In the genomic region with DNA sequence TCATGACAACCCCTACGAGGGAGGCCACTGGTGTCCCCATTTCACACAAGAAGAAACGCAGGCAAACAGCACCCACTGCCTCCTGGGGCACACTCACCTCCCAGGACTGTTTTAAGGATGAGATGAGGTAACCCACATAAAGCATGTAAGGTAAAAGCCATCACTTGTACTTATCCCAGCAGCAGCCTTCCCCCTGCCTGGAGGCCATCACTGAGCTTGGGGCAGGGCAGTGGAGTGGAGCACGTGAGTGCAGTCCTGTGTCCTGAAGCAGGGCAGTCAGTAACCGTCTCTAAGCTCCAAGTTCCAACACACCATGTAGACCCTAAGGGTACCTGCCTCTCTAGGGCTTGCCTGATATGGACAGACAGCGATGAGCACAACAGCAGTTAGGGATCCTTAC, we compare ENCODE assay signal across 10 cellular contexts. TPM values are rescaled to one million over a fixed set of nuclear protein-coding genes. Genes with fewer than 3 reads are reported as not detected.
A peak's percentile ranks its signal among the peaks of the same experiment; 100 is the strongest.
DNase-seq lines count a peak whose midpoint lies in the region; ATAC-seq, FAIRE-seq and TF ChIP-seq lines count a peak whose summit lies in the region.
"Had no signal": no experiment of that assay in that cellular context is flagged by ENCODE, and none has a peak within 500 bp of the region (broad histone marks: within the 10 kb centered on the region; RNA-seq: fewer than 3 reads in every experiment).

No MANE protein-coding gene starts in this region.

- no peak overlapping the region for H3K27ac ChIP-seq in HepG2 (ENCODE audit: extremely low read length, insufficient read depth, low read length)
- no peak overlapping the region for H3K27ac ChIP-seq in right lobe of liver

- WGBS in HepG2 (ENCODE audit: low lambda C conversion rate), result 73% methylated on average over 4 of the region's 5 CpGs
- 93% methylated on average over 3 of the region's 5 CpGs for WGBS in right lobe of liver (ENCODE audit: insufficient coverage, low coverage, low lambda C conversion rate, missing lambda C conversion rate)

- H3K4me3 ChIP-seq in HepG2 (replicated peaks in 1 of 3; ENCODE audit: insufficient read depth in 1 of 3, low read depth in 2 of 3, low read length in 3 of 3) (peak overlapping the region in 2 of 3 experiments; percentile 4 to 79; a peak in 3 of 6 replicates), right lobe of liver (no peak overlapping the region)

- peak overlapping the region in 1 of 2 donors; percentile 22 for H3K27ac Mint-ChIP-seq in T-cell
- H3K27ac Mint-ChIP-seq in glutamatergic neuron (ENCODE audit: unreplicated experiment), result no peak overlapping the region
- H3K27ac Mint-ChIP-seq: CD14-positive monocyte had no signal

- H3K4me1 Mint-ChIP-seq in T-cell (peaks cover 0 to 35% (median 22%) of the 10 kb centered on the region in 3 donors), glutamatergic neuron (ENCODE audit: low read depth, unreplicated experiment) (peaks cover 5% of the 10 kb centered on the region)

- H3K27me3 ChIP-seq in HepG2 (ENCODE audit: control insufficient read depth in 1 of 2, insufficient read depth in 2 of 2, low read length in 2 of 2), result no peaks in the 10 kb centered on the region
- H3K27me3 ChIP-seq in right lobe of liver, result no peaks in the 10 kb centered on the region

- TF ChIP-seq EP300 in HepG2 (IDR thresholded peaks at IDR 0.05; ENCODE audit: low read depth in 2 of 2, low read length in 2 of 2) (no peak), HepG2 (CRISPR knock-in tag; IDR thresholded peaks at IDR 0.05; ENCODE audit: borderline replicate concordance) (no peak)

- H3K4me2 ChIP-seq in HepG2 (ENCODE audit: low read depth, low read length), result peak overlapping the region; percentile 57

- H4K20me1 ChIP-seq in HepG2 (ENCODE audit: insufficient read depth, low read length), result peaks cover 6% of the 10 kb centered on the region; the same call in 1 of the 2 replicates

- no peak for TF ChIP-seq RAD21 in HepG2 (CRISPR knock-in tag; IDR thresholded peaks at IDR 0.05)

- H3K27me3 Mint-ChIP-seq in T-cell (no peaks in the 10 kb centered on the region), glutamatergic neuron (ENCODE audit: unreplicated experiment) (no peaks in the 10 kb centered on the region)

- no peaks in the 10 kb centered on the region for H3K9me3 ChIP-seq in HepG2 (ENCODE audit: low read length)
- H3K9me3 ChIP-seq in right lobe of liver, result no peaks in the 10 kb centered on the region

- peak overlapping the region; percentile 65 to 78 (median 73) for H3K4me3 Mint-ChIP-seq in T-cell
- H3K4me3 Mint-ChIP-seq in glutamatergic neuron (ENCODE audit: unreplicated experiment), result peak overlapping the region; percentile 30

- no peaks in the 10 kb centered on the region for H3K9me3 Mint-ChIP-seq in T-cell
- peaks cover 5% of the 10 kb centered on the region for H3K9me3 Mint-ChIP-seq in glutamatergic neuron (ENCODE audit: unreplicated experiment)

- DNase-seq in HepG2 (ENCODE audit: low spot score) (no peak), right lobe of liver (no peak), T-cell (no peak), glutamatergic neuron (no peak), NCI-H1436 treated with DMSO at 0.1 percent for 48 hours (lab: John Stamatoyannopoulos, UW) (no peak), HCEC 1CT (no peak), D721Med (ENCODE audit: insufficient read length, low spot score) (no peak)
- DNase-seq: NCI-H2081 treated with DMSO at 0.1 percent for 48 hours had no signal

- H3K79me2 ChIP-seq in HepG2 (ENCODE audit: insufficient read depth, low read length), result peaks cover 50% of the 10 kb centered on the region

- H2AFZ ChIP-seq in HepG2 (ENCODE audit: low read length), result no peak overlapping the region

- intact Hi-C loops in HepG2 (cut with micrococcal nuclease; ENCODE audit: unreplicated experiment) (no loop called here), right lobe of liver (cut with DNase I) (no loop called here)

- FAIRE-seq in HepG2 (lab: Jason Lieb, UNC) (no peak), D721Med (lab: Jason Lieb, UNC) (no peak)

- peak overlapping the region; percentile 25; the same call in 1 of the 2 replicates for H3K9ac ChIP-seq in HepG2 (ENCODE audit: insufficient read depth, low read depth, low read length)

- POLR2A ChIA-PET in HepG2 (lab: Yijun Ruan, JAX) (no interaction called here), T-cell (lab: Charles Lee) (no interaction called here)

- peaks cover 25% of the 10 kb centered on the region for H3K4me1 ChIP-seq in HepG2 (ENCODE audit: insufficient read depth, low read length)
- peaks cover 0 to 19% (median 8%) of the 10 kb centered on the region in 4 donors for H3K4me1 ChIP-seq in right lobe of liver

- BruUV-seq in HepG2 (replicated peaks; lab: Mats Ljungman, UMichigan), result TSS peak; percentile 88

- CTCF ChIA-PET in HepG2 (lab: Yijun Ruan, JAX; ENCODE audit: low intra/inter-chr PET ratio, low total read pairs), result no interaction called here
- CTCF ChIA-PET in T-cell (lab: Charles Lee), result no interaction called here

- peaks cover 6% of the 10 kb centered on the region for H3K36me3 Mint-ChIP-seq in T-cell
- H3K36me3 Mint-ChIP-seq in glutamatergic neuron (ENCODE audit: unreplicated experiment), result no peaks in the 10 kb centered on the region

- TF ChIP-seq POLR2A in HepG2 (IDR thresholded peaks at IDR 0.05; ENCODE audit: insufficient read depth in 1 of 2, low read depth in 2 of 2, low read length in 2 of 2) (no peak), right lobe of liver (IDR thresholded peaks at IDR 0.05) (no peak)

- TF ChIP-seq CTCF in HepG2 (CRISPR knock-in tag; IDR thresholded peaks at IDR 0.05) (no peak), right lobe of liver (IDR thresholded peaks at IDR 0.05) (no peak), glutamatergic neuron (IDR thresholded peaks at IDR 0.05; ENCODE audit: partially characterized antibody, unreplicated experiment) (no peak), D721Med (IDR thresholded peaks at IDR 0.05; ENCODE audit: insufficient read depth, missing control alignments) (no peak)

- ATAC-seq in HepG2 (no peak), right lobe of liver (no peak), T-cell (replicated peaks in 1 of 4) (no peak), HG03280 (IDR thresholded peaks at IDR 0.05; ENCODE audit: unreplicated experiment) (no peak)

- in situ Hi-C loops in HepG2 (cut with HindIII; ENCODE audit: extremely low pct_ligation_motif_present, low pct_unique_long_range_greater_than_20kb), result no loop called here

- peaks cover 0 to 3% of the 10 kb centered on the region in 2 experiments; a peak in 1 of 5 replicates for H3K36me3 ChIP-seq in HepG2 (replicated peaks in 1 of 2; ENCODE audit: control insufficient read depth in 1 of 2, insufficient read depth in 2 of 2, low read length in 2 of 2)
- peaks cover 0 to 4% (median under 1%) of the 10 kb centered on the region in 4 donors for H3K36me3 ChIP-seq in right lobe of liver

RNA-seq across cellular contexts. Expression of a gene that starts 1.7 kb away (rescaled TPM):
- total RNA-seq in HepG2 (2016; rRNA removed; fragmentation: Illumina TruSeq; extraction: Trizol), result 25.7 and 52.2 TPM in 2 replicates
- 59.1 and 64.2 TPM in 2 replicates for total RNA-seq in HepG2 (2016; cell fraction: cytosol; rRNA removed; fragmentation: Illumina TruSeq; extraction: Trizol; ENCODE audit: low read depth)
- total RNA-seq in HepG2 (2016; cell fraction: insoluble cytoplasmic fraction; rRNA removed; fragmentation: Illumina TruSeq; extraction: Trizol), result 20.9 and 52.7 TPM in 2 replicates
- total RNA-seq in HepG2 (2016; cell fraction: membrane; rRNA removed; fragmentation: Illumina TruSeq; extraction: Trizol), result 57.6 and 66.6 TPM in 2 replicates
- 72.5 and 80.9 TPM in 2 replicates for total RNA-seq in HepG2 (2016; cell fraction: nucleus; rRNA removed; fragmentation: Illumina TruSeq; extraction: Trizol)
- polyA plus RNA-seq in HepG2 (2011; rRNA removed), result 23.2 and 25.3 TPM in 2 replicates
- polyA plus RNA-seq in HepG2 (2011; cell fraction: cytosol; rRNA removed), result 4.8 and 9.4 TPM in 2 replicates
- polyA plus RNA-seq in HepG2 (2011; cell fraction: nucleus; rRNA removed), result 134 and 225 TPM in 2 replicates
- 14.9 and 21.3 TPM in 2 replicates for polyA plus RNA-seq in HepG2 (2012)
- 4.1 and 5.2 TPM in 2 replicates for polyA plus RNA-seq in HepG2 (2016; cell fraction: cytosol; fragmentation: Illumina TruSeq; extraction: Trizol; ENCODE audit: low read depth)
- 21.3 and 29.5 TPM in 2 replicates for polyA plus RNA-seq in HepG2 (2016; cell fraction: insoluble cytoplasmic fraction; fragmentation: Illumina TruSeq; extraction: Trizol; ENCODE audit: low read depth)
- 11.4 and 13.7 TPM in 2 replicates for polyA plus RNA-seq in HepG2 (2016; cell fraction: membrane; fragmentation: Illumina TruSeq; extraction: Trizol; ENCODE audit: low read depth)
- 185 and 194 TPM in 2 replicates for polyA plus RNA-seq in HepG2 (2016; cell fraction: nucleus; fragmentation: Illumina TruSeq; extraction: Trizol; ENCODE audit: insufficient read depth, low read depth)
- polyA minus RNA-seq in HepG2 (2011; rRNA and poly(A)+ RNA removed; ENCODE audit: low replicate concordance), result 104 and 245 TPM in 2 replicates
- polyA minus RNA-seq in HepG2 (2011; cell fraction: cytosol; rRNA and poly(A)+ RNA removed), result 12.9 and 22.7 TPM in 2 replicates
- polyA minus RNA-seq in HepG2 (2011; cell fraction: nucleus; rRNA and poly(A)+ RNA removed), result 79.4 and 111 TPM in 2 replicates
- 10 to 100 TPM; 13.6 to 34.0 (median 22.7) TPM for total RNA-seq in right lobe of liver
- 10 to 100 TPM; 43.6 to 70.4 (median 66.1) TPM for total RNA-seq in T-cell
- 38.6 TPM for total RNA-seq in glutamatergic neuron (ENCODE audit: unreplicated experiment)

RNA-seq across cellular contexts. Expression of a gene that starts 2.0 kb away (rescaled TPM):
- total RNA-seq in HepG2 (2016; rRNA removed; fragmentation: Illumina TruSeq; extraction: Trizol), result 38.3 and 42.9 TPM in 2 replicates
- 129 and 144 TPM in 2 replicates for total RNA-seq in HepG2 (2016; cell fraction: cytosol; rRNA removed; fragmentation: Illumina TruSeq; extraction: Trizol; ENCODE audit: low read depth)
- 34.3 and 45.4 TPM in 2 replicates for total RNA-seq in HepG2 (2016; cell fraction: insoluble cytoplasmic fraction; rRNA removed; fragmentation: Illumina TruSeq; extraction: Trizol)
- total RNA-seq in HepG2 (2016; cell fraction: membrane; rRNA removed; fragmentation: Illumina TruSeq; extraction: Trizol), result 94.5 and 107 TPM in 2 replicates
- total RNA-seq in HepG2 (2016; cell fraction: nucleus; rRNA removed; fragmentation: Illumina TruSeq; extraction: Trizol), result 16.5 and 17.4 TPM in 2 replicates
- 24.4 and 25.5 TPM in 2 replicates for polyA plus RNA-seq in HepG2 (2011; rRNA removed)
- 21.8 and 27.1 TPM in 2 replicates for polyA plus RNA-seq in HepG2 (2011; cell fraction: cytosol; rRNA removed)
- 11.1 and 15.6 TPM in 2 replicates for polyA plus RNA-seq in HepG2 (2011; cell fraction: nucleus; rRNA removed)
- 14.0 and 18.0 TPM in 2 replicates for polyA plus RNA-seq in HepG2 (2012)
- 136 and 147 TPM in 2 replicates for polyA plus RNA-seq in HepG2 (2016; cell fraction: cytosol; fragmentation: Illumina TruSeq; extraction: Trizol; ENCODE audit: low read depth)
- 33.1 and 37.0 TPM in 2 replicates for polyA plus RNA-seq in HepG2 (2016; cell fraction: insoluble cytoplasmic fraction; fragmentation: Illumina TruSeq; extraction: Trizol; ENCODE audit: low read depth)
- polyA plus RNA-seq in HepG2 (2016; cell fraction: membrane; fragmentation: Illumina TruSeq; extraction: Trizol; ENCODE audit: low read depth), result 87.1 and 93.3 TPM in 2 replicates
- 39.4 and 39.9 TPM in 2 replicates for polyA plus RNA-seq in HepG2 (2016; cell fraction: nucleus; fragmentation: Illumina TruSeq; extraction: Trizol; ENCODE audit: insufficient read depth, low read depth)
- polyA minus RNA-seq in HepG2 (2011; rRNA and poly(A)+ RNA removed; ENCODE audit: low replicate concordance), result 14.3 and 48.1 TPM in 2 replicates
- 4.0 and 7.8 TPM in 2 replicates for polyA minus RNA-seq in HepG2 (2011; cell fraction: cytosol; rRNA and poly(A)+ RNA removed)
- polyA minus RNA-seq in HepG2 (2011; cell fraction: nucleus; rRNA and poly(A)+ RNA removed), result 7.0 and 7.9 TPM in 2 replicates
- 100 to 1,000 TPM in 5 of 6 experiments, 10 to 100 TPM in 1; 91.5 to 216 (median 162) TPM for total RNA-seq in right lobe of liver
- 1 to 10 TPM; 3.1 to 8.9 (median 6.5) TPM for total RNA-seq in T-cell
- 9.8 TPM for total RNA-seq in glutamatergic neuron (ENCODE audit: unreplicated experiment)

RNA-seq across cellular contexts. Expression of a gene that starts 25.2 kb away (rescaled TPM):
- total RNA-seq in HepG2 (2016; rRNA removed; fragmentation: Illumina TruSeq; extraction: Trizol), result 77.1 and 77.9 TPM in 2 replicates
- 37.0 and 40.3 TPM in 2 replicates for total RNA-seq in HepG2 (2016; cell fraction: cytosol; rRNA removed; fragmentation: Illumina TruSeq; extraction: Trizol; ENCODE audit: low read depth)
- total RNA-seq in HepG2 (2016; cell fraction: insoluble cytoplasmic fraction; rRNA removed; fragmentation: Illumina TruSeq; extraction: Trizol), result 75.8 and 78.5 TPM in 2 replicates
- 82.5 and 88.7 TPM in 2 replicates for total RNA-seq in HepG2 (2016; cell fraction: membrane; rRNA removed; fragmentation: Illumina TruSeq; extraction: Trizol)
- 27.7 and 31.2 TPM in 2 replicates for total RNA-seq in HepG2 (2016; cell fraction: nucleus; rRNA removed; fragmentation: Illumina TruSeq; extraction: Trizol)
- 18.0 and 23.8 TPM in 2 replicates for polyA plus RNA-seq in HepG2 (2011; rRNA removed)
- 15.3 and 23.5 TPM in 2 replicates for polyA plus RNA-seq in HepG2 (2011; cell fraction: cytosol; rRNA removed)
- 14.4 and 15.9 TPM in 2 replicates for polyA plus RNA-seq in HepG2 (2011; cell fraction: nucleus; rRNA removed)
- 14.5 and 23.5 TPM in 2 replicates for polyA plus RNA-seq in HepG2 (2012)
- polyA plus RNA-seq in HepG2 (2016; cell fraction: cytosol; fragmentation: Illumina TruSeq; extraction: Trizol; ENCODE audit: low read depth), result 28.3 and 31.0 TPM in 2 replicates
- polyA plus RNA-seq in HepG2 (2016; cell fraction: insoluble cytoplasmic fraction; fragmentation: Illumina TruSeq; extraction: Trizol; ENCODE audit: low read depth), result 59.5 and 70.5 TPM in 2 replicates
- polyA plus RNA-seq in HepG2 (2016; cell fraction: membrane; fragmentation: Illumina TruSeq; extraction: Trizol; ENCODE audit: low read depth), result 47.3 and 51.7 TPM in 2 replicates
- polyA plus RNA-seq in HepG2 (2016; cell fraction: nucleus; fragmentation: Illumina TruSeq; extraction: Trizol; ENCODE audit: insufficient read depth, low read depth), result 43.9 and 45.1 TPM in 2 replicates
- 89.6 and 210 TPM in 2 replicates for polyA minus RNA-seq in HepG2 (2011; rRNA and poly(A)+ RNA removed; ENCODE audit: low replicate concordance)
- polyA minus RNA-seq in HepG2 (2011; cell fraction: cytosol; rRNA and poly(A)+ RNA removed), result 28.3 and 32.7 TPM in 2 replicates
- polyA minus RNA-seq in HepG2 (2011; cell fraction: nucleus; rRNA and poly(A)+ RNA removed), result 9.9 and 10.2 TPM in 2 replicates
- total RNA-seq in right lobe of liver, result 10 to 100 TPM; 22.7 to 50.7 (median 27.6) TPM
- total RNA-seq in T-cell, result 10 to 100 TPM; 21.3 to 32.4 (median 31.5) TPM
- total RNA-seq in glutamatergic neuron (ENCODE audit: unreplicated experiment), result 29.1 TPM

Comparison
In these comparisons a context has a peak if more than half of its experiments do, and no peak if none do; other contexts are left out.
1. H3K4me3 ChIP-seq: peak in HepG2 (2 of 3); none in right lobe of liver (0 of 3).